29 cellular contexts compared by ENCODE assay signal in the genomic region with DNA sequence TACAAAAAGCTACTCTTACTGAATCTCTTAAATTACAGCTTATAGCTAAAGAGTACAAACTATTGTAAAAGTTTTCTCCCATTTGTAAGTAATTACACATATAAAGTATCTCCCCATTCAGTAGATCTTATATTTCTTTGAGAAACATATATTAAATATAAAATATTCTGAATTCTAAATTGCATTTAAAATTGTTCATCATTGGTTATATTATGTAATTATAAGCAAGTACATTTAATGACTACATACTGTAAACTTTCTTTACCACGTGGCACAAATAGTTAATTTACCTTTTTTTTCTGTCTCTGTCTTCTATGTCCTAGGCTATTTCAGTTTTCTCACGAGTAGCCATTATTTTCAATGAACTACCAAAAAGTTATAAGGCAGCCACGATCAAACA.
"Had no signal": no experiment of that assay in that cellular context is flagged by ENCODE, and none has a peak within 500 bp of the region (broad histone marks: within the 10 kb centered on the region; RNA-seq: fewer than 3 reads in every experiment).

No MANE protein-coding gene starts in this region.

- DNase-seq: stimulated activated CD4-positive, alpha-beta T cell treated with anti-CD3 and anti-CD28 coated beads, Interleukin-2, amount 100 ng/mL, for 48 hours; stimulated activated CD4-positive, alpha-beta T cell treated with anti-CD3 and anti-CD28 coated beads, Interleukin-4, amount 100 ng/mL, for 1 hour; stimulated activated CD4-positive, alpha-beta T cell treated with anti-CD3 and anti-CD28 coated beads, Interleukin-4, amount 100 ng/mL, for 24 hours; stimulated activated CD4-positive, alpha-beta T cell treated with anti-CD3 and anti-CD28 coated beads, Interleukin-4, amount 100 ng/mL, for 4 hours; stimulated activated CD8-positive, alpha-beta memory T cell treated with anti-CD3 and anti-CD28 coated beads, Interleukin-4, amount 100 ng/mL, for 48 hours; stimulated activated naive B cell treated with anti-CD40 and anti-IgM and Interleukin-4, amounts not matched to agents 10 μg/mL and 1 μg/mL and 100 μg/mL, for 72 hours; stimulated activated naive CD4-positive, alpha-beta T cell; stimulated activated naive CD4-positive, alpha-beta T cell treated with Interleukin-2 at 50 U/mL for 16 hours; stimulated activated naive CD8-positive, alpha-beta T cell treated with anti-CD3 and anti-CD28 coated beads, Interleukin-15, amount 100 ng/mL, for 72 hours; stimulated activated naive CD8-positive, alpha-beta T cell treated with anti-CD3 and anti-CD28 coated beads, Interleukin-15, Interleukin-2, amounts not matched to agents 100 U/mL and 50 U/mL, for 24 hours; stomach; substantia nigra; testis; thyroid gland; tibial artery; transverse colon; trophoblast cell; upper lobe of left lung; upper lobe of right lung; uterus had no signal

- H3K9me3 ChIP-seq: stomach, suprapubic skin, testis, thoracic aorta, thyroid gland, tibial artery, tibial nerve, transverse colon, upper lobe of left lung, upper lobe of right lung, uterus, vagina had no signal

- H3K36me3 ChIP-seq: stomach, suprapubic skin, thoracic aorta, thyroid gland, tibial artery, tibial nerve, transverse colon, upper lobe of left lung, upper lobe of right lung, uterus, vagina had no signal

- H3K27ac Mint-ChIP-seq: stimulated activated effector memory CD8-positive, alpha-beta T cell treated with anti-CD3 and anti-CD28 coated beads, Interleukin-12 subunit alpha, Interleukin-12 subunit beta, amount 100 ng/mL, for 72 hours; stimulated activated memory B cell treated with anti-CD40 and anti-IgM and Interleukin-4, amounts not matched to agents 10 μg/mL and 1 μg/mL and 100 μg/mL, for 72 hours; stimulated activated naive B cell treated with anti-CD40 and anti-IgM and Interleukin-4, amounts not matched to agents 10 μg/mL and 1 μg/mL and 100 μg/mL, for 72 hours; stimulated activated naive CD8-positive, alpha-beta T cell treated with anti-CD3 and anti-CD28 coated beads, Interleukin-15, amount 100 ng/mL, for 72 hours; stimulated activated naive CD8-positive, alpha-beta T cell treated with anti-CD3 and anti-CD28 coated beads, Interleukin-15, Interleukin-2, amounts not matched to agents 100 ng/mL and 50 ng/mL, for 24 hours; type B pancreatic cell had no signal

- H3K4me1 ChIP-seq: testis, thyroid gland, tibial nerve, transverse colon, upper lobe of right lung, vagina had no signal

- ATAC-seq: stimulated activated effector memory CD8-positive, alpha-beta T cell treated with anti-CD3 and anti-CD28 coated beads, Interleukin-12 subunit alpha, Interleukin-12 subunit beta, amount 100 ng/mL, for 72 hours; stimulated activated memory B cell treated with anti-CD40 and anti-IgM and Interleukin-4, amounts not matched to agents 10 μg/mL and 1 μg/mL and 100 μg/mL, for 72 hours; stimulated activated naive B cell treated with anti-CD40 and anti-IgM and Interleukin-4, amounts not matched to agents 10 μg/mL and 1 μg/mL and 100 μg/mL, for 72 hours; stimulated activated naive CD8-positive, alpha-beta T cell treated with anti-CD3 and anti-CD28 coated beads, Interleukin-15, amount 100 ng/mL, for 72 hours; stimulated activated naive CD8-positive, alpha-beta T cell treated with anti-CD3 and anti-CD28 coated beads, Interleukin-15, Interleukin-2, amounts not matched to agents 100 U/mL and 50 U/mL, for 24 hours; upper lobe of right lung had no signal

- H3K4me3 Mint-ChIP-seq: stimulated activated effector memory CD8-positive, alpha-beta T cell treated with anti-CD3 and anti-CD28 coated beads, Interleukin-12 subunit alpha, Interleukin-12 subunit beta, amount 100 ng/mL, for 72 hours; stimulated activated memory B cell treated with anti-CD40 and anti-IgM and Interleukin-4, amounts not matched to agents 10 μg/mL and 1 μg/mL and 100 μg/mL, for 72 hours; stimulated activated naive B cell treated with anti-CD40 and anti-IgM and Interleukin-4, amounts not matched to agents 10 μg/mL and 1 μg/mL and 100 μg/mL, for 72 hours; stimulated activated naive CD8-positive, alpha-beta T cell treated with anti-CD3 and anti-CD28 coated beads, Interleukin-15, amount 100 ng/mL, for 72 hours; stimulated activated naive CD8-positive, alpha-beta T cell treated with anti-CD3 and anti-CD28 coated beads, Interleukin-15, Interleukin-2, amounts not matched to agents 100 ng/mL and 50 ng/mL, for 24 hours; type B pancreatic cell had no signal

- H3K27ac ChIP-seq: stomach, suprapubic skin, testis, thoracic aorta, thyroid gland, tibial artery, tibial nerve, transverse colon, upper lobe of left lung, upper lobe of right lung, uterus, vagina had no signal

- H3K36me3 Mint-ChIP-seq: stimulated activated effector memory CD8-positive, alpha-beta T cell treated with anti-CD3 and anti-CD28 coated beads, Interleukin-12 subunit alpha, Interleukin-12 subunit beta, amount 100 ng/mL, for 72 hours; stimulated activated memory B cell treated with anti-CD40 and anti-IgM and Interleukin-4, amounts not matched to agents 10 μg/mL and 1 μg/mL and 100 μg/mL, for 72 hours; stimulated activated naive B cell treated with anti-CD40 and anti-IgM and Interleukin-4, amounts not matched to agents 10 μg/mL and 1 μg/mL and 100 μg/mL, for 72 hours; type B pancreatic cell had no signal

- H3K27me3 ChIP-seq: testis, thyroid gland, vagina had no signal

- H3K9me3 Mint-ChIP-seq: stimulated activated effector memory CD8-positive, alpha-beta T cell treated with anti-CD3 and anti-CD28 coated beads, Interleukin-12 subunit alpha, Interleukin-12 subunit beta, amount 100 ng/mL, for 72 hours; stimulated activated memory B cell treated with anti-CD40 and anti-IgM and Interleukin-4, amounts not matched to agents 10 μg/mL and 1 μg/mL and 100 μg/mL, for 72 hours; stimulated activated naive B cell treated with anti-CD40 and anti-IgM and Interleukin-4, amounts not matched to agents 10 μg/mL and 1 μg/mL and 100 μg/mL, for 72 hours; stimulated activated naive CD8-positive, alpha-beta T cell treated with anti-CD3 and anti-CD28 coated beads, Interleukin-15, amount 100 ng/mL, for 72 hours; stimulated activated naive CD8-positive, alpha-beta T cell treated with anti-CD3 and anti-CD28 coated beads, Interleukin-15, Interleukin-2, amounts not matched to agents 100 ng/mL and 50 ng/mL, for 24 hours; type B pancreatic cell had no signal

- FAIRE-seq: urothelium cell line had no signal

- H3K4me1 Mint-ChIP-seq: stimulated activated effector memory CD8-positive, alpha-beta T cell treated with anti-CD3 and anti-CD28 coated beads, Interleukin-12 subunit alpha, Interleukin-12 subunit beta, amount 100 ng/mL, for 72 hours; stimulated activated memory B cell treated with anti-CD40 and anti-IgM and Interleukin-4, amounts not matched to agents 10 μg/mL and 1 μg/mL and 100 μg/mL, for 72 hours; stimulated activated naive B cell treated with anti-CD40 and anti-IgM and Interleukin-4, amounts not matched to agents 10 μg/mL and 1 μg/mL and 100 μg/mL, for 72 hours; stimulated activated naive CD8-positive, alpha-beta T cell treated with anti-CD3 and anti-CD28 coated beads, Interleukin-15, amount 100 ng/mL, for 72 hours had no signal

- H3K4me3 ChIP-seq: stomach, suprapubic skin, testis, thoracic aorta, thyroid gland, tibial artery, tibial nerve, transverse colon, upper lobe of left lung, upper lobe of right lung, uterus, vagina had no signal
